In the genomic region with DNA sequence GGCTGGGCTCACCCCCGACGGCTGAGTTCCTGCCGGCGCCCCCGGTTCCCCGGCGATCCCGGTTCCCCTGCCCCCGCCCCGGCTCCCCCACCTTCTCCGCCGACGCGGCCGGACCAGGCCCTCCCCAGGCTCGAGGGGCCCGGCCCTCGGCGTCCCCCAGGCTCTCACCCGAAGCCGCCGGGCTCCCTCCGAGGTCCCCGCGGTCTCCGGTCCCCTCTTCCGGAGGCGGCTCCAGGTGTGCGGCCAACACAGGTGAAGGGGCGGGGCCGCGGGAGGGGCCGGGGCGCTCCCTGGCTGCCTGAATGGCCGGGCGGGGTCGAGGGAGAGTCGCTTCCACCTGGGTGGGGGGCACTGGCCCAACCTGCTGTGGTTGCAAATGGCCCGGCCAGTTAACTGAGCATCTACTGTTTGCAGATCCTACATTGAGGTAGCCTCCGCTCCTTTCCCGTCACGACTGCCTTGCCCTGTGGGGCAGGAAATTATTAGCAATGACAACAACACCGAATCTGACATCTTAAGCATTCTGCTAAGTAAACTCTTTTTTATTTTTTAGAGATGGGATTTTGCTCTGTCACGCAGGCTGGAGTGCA, we compare ENCODE assay signal across 12 cellular contexts. TPM values are rescaled to one million over a fixed set of nuclear protein-coding genes. Genes with fewer than 3 reads are reported as not detected.
DNase-seq lines count a peak whose midpoint lies in the region; ATAC-seq and TF ChIP-seq lines count a peak whose summit lies in the region.
"Had no signal": no experiment of that assay in that cellular context is flagged by ENCODE, and none has a peak within 500 bp of the region (broad histone marks: within the 10 kb centered on the region; RNA-seq: fewer than 3 reads in every experiment).

A gene with protein sequence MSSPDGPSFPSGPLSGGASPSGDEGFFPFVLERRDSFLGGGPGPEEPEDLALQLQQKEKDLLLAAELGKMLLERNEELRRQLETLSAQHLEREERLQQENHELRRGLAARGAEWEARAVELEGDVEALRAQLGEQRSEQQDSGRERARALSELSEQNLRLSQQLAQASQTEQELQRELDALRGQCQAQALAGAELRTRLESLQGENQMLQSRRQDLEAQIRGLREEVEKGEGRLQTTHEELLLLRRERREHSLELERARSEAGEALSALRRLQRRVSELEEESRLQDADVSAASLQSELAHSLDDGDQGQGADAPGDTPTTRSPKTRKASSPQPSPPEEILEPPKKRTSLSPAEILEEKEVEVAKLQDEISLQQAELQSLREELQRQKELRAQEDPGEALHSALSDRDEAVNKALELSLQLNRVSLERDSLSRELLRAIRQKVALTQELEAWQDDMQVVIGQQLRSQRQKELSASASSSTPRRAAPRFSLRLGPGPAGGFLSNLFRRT (minus strand): TSS at position 219 of the 590 bp plus-strand sequence. CDS start 1,448 bp downstream, outside the sequence.

- no peaks in the 10 kb centered on the region for H3K36me3 Mint-ChIP-seq in CD4-positive, alpha-beta T cell (ENCODE audit: low read depth)
- H3K36me3 Mint-ChIP-seq in effector memory CD8-positive, alpha-beta T cell (ENCODE audit: insufficient read depth) = no peaks in the 10 kb centered on the region
- H3K36me3 Mint-ChIP-seq in naive thymus-derived CD4-positive, alpha-beta T cell = no peaks in the 10 kb centered on the region

- no peak within 1 kb of the TSS for H3K27ac Mint-ChIP-seq in CD4-positive, alpha-beta T cell
- no peak within 1 kb of the TSS for H3K27ac Mint-ChIP-seq in effector memory CD8-positive, alpha-beta T cell
- peak within 1 kb of the TSS in 4 of 9 donors; percentile 29 to 85 (median 58) for H3K27ac Mint-ChIP-seq in naive thymus-derived CD4-positive, alpha-beta T cell

- ATAC-seq in CD4-positive, alpha-beta T cell (ENCODE audit: poor library complexity) = no peak
- peak; percentile 24 for ATAC-seq in effector memory CD8-positive, alpha-beta T cell (replicated peaks)
- ATAC-seq in naive thymus-derived CD4-positive, alpha-beta T cell = no peak
- no peak for ATAC-seq in HG03159 (IDR thresholded peaks at IDR 0.05; ENCODE audit: unreplicated experiment)
- ATAC-seq in GM21367 (IDR thresholded peaks at IDR 0.05; ENCODE audit: unreplicated experiment) = no peak

- H3K4me3 ChIP-seq in naive thymus-derived CD4-positive, alpha-beta T cell (ENCODE audit: low read length) = no peak within 1 kb of the TSS
- H3K4me3 ChIP-seq: adrenal gland had no signal

- no peaks in the 10 kb centered on the region for H3K9me3 Mint-ChIP-seq in CD4-positive, alpha-beta T cell
- H3K9me3 Mint-ChIP-seq in effector memory CD8-positive, alpha-beta T cell = no peaks in the 10 kb centered on the region
- H3K9me3 Mint-ChIP-seq in naive thymus-derived CD4-positive, alpha-beta T cell = no peaks in the 10 kb centered on the region

- H3K36me3 ChIP-seq in naive thymus-derived CD4-positive, alpha-beta T cell (ENCODE audit: control insufficient read depth in 2 of 3, insufficient read depth in 3 of 3, low read length in 3 of 3) = no peaks in the 10 kb centered on the region
- H3K36me3 ChIP-seq: adrenal gland had no signal

- in situ Hi-C loops in GM13977 (cut with MboI; ENCODE audit: low pct_unique_long_range_greater_than_20kb, low sequenced_read_pairs, unreplicated experiment) = no loop called here

- POLR2A ChIA-PET in CD4-positive, alpha-beta T cell (lab: Charles Lee) = interaction anchor here (0.6 kb wide), 1 partner anchor 22 kb away, joined by 4 read pairs; no protein-coding TSS in a partner anchor
- POLR2A ChIA-PET in naive thymus-derived CD4-positive, alpha-beta T cell (lab: Charles Lee) = interaction anchor here (1.3 to 1.6 kb wide), 3 partner anchors 11 to 56 kb away, joined by 3 to 7 read pairs (median 5); no protein-coding TSS in a partner anchor

- peaks cover 13% of the 10 kb centered on the region for H3K4me1 Mint-ChIP-seq in CD4-positive, alpha-beta T cell (ENCODE audit: low read depth)
- peaks cover 11 to 19% of the 10 kb centered on the region in 2 donors for H3K4me1 Mint-ChIP-seq in effector memory CD8-positive, alpha-beta T cell (ENCODE audit: low read depth in 2 of 2)
- H3K4me1 Mint-ChIP-seq in naive thymus-derived CD4-positive, alpha-beta T cell = peaks cover 0 to 19% (median 9%) of the 10 kb centered on the region in 7 donors

- H3K4me1 ChIP-seq in naive thymus-derived CD4-positive, alpha-beta T cell (ENCODE audit: control insufficient read depth in 2 of 2, insufficient read depth in 2 of 2, low read length in 2 of 2) = peaks cover 0 to 6% of the 10 kb centered on the region in 2 donors
- H3K4me1 ChIP-seq: adrenal gland had no signal

- H3K4me3 Mint-ChIP-seq in CD4-positive, alpha-beta T cell = peak within 1 kb of the TSS; percentile 37
- H3K4me3 Mint-ChIP-seq in effector memory CD8-positive, alpha-beta T cell = peak within 1 kb of the TSS; percentile 51 to 68
- H3K4me3 Mint-ChIP-seq in naive thymus-derived CD4-positive, alpha-beta T cell = peak within 1 kb of the TSS; percentile 20 to 77 (median 52)

- peaks cover 82% of the 10 kb centered on the region for H3K27me3 ChIP-seq in CD4-positive, alpha-beta T cell (ENCODE audit: control insufficient read depth, insufficient read depth, low read length)
- H3K27me3 ChIP-seq in naive thymus-derived CD4-positive, alpha-beta T cell (ENCODE audit: control insufficient read depth in 2 of 2, insufficient read depth in 2 of 2, low read length in 2 of 2) = peaks cover 18 to 39% of the 10 kb centered on the region in 2 donors

- peaks cover 83% of the 10 kb centered on the region for H3K27me3 Mint-ChIP-seq in CD4-positive, alpha-beta T cell
- peaks cover 72 to 94% of the 10 kb centered on the region in 2 donors for H3K27me3 Mint-ChIP-seq in effector memory CD8-positive, alpha-beta T cell
- peaks cover 65 to 81% (median 68%) of the 10 kb centered on the region in 5 donors for H3K27me3 Mint-ChIP-seq in naive thymus-derived CD4-positive, alpha-beta T cell

- TF ChIP-seq CTCF in CD4-positive, alpha-beta T cell (IDR thresholded peaks at IDR 0.05) = no peak
- TF ChIP-seq CTCF in GM13977 (IDR thresholded peaks at IDR 0.05; ENCODE audit: extremely low read depth, insufficient read depth, missing control alignments) = no peak

- no peaks in the 10 kb centered on the region for H3K9me3 ChIP-seq in CD4-positive, alpha-beta T cell (ENCODE audit: control insufficient read depth, low read length)
- no peaks in the 10 kb centered on the region for H3K9me3 ChIP-seq in naive thymus-derived CD4-positive, alpha-beta T cell (ENCODE audit: control insufficient read depth in 2 of 3, low read length in 3 of 3)
- H3K9me3 ChIP-seq: adrenal gland had no signal

- CTCF ChIA-PET in CD4-positive, alpha-beta T cell (lab: Charles Lee) = interaction anchor here (0.7 kb wide), 1 partner anchor 536 kb away, joined by 3 read pairs; no protein-coding TSS in a partner anchor
- CTCF ChIA-PET in naive thymus-derived CD4-positive, alpha-beta T cell (lab: Charles Lee) = interaction anchor here (0.7 kb wide), 1 partner anchor 31 kb away, joined by 3 read pairs; no protein-coding TSS in a partner anchor

- intact Hi-C loops in CD4-positive, alpha-beta T cell (cut with DNase I, micrococcal nuclease) = no loop called here
- intact Hi-C loops in naive thymus-derived CD4-positive, alpha-beta T cell (cut with micrococcal nuclease) = no loop called here

- H3K27ac ChIP-seq in CD4-positive, alpha-beta T cell (ENCODE audit: low read depth, low read length) = no peak within 1 kb of the TSS
- H3K27ac ChIP-seq in naive thymus-derived CD4-positive, alpha-beta T cell (ENCODE audit: low read depth, low read length) = no peak within 1 kb of the TSS
- H3K27ac ChIP-seq: adrenal gland had no signal

- no peak for DNase-seq in CD4-positive, alpha-beta T cell
- peak; percentile 51 for DNase-seq in HT-29 (ENCODE audit: low spot score)
- DNase-seq in effector memory CD8-positive, alpha-beta T cell = no peak
- DNase-seq in naive thymus-derived CD4-positive, alpha-beta T cell = no peak
- no peak for DNase-seq in SKM-1 (lab: John Stamatoyannopoulos, UW; ENCODE audit: unreplicated experiment)
- no peak for DNase-seq in GM13977 (ENCODE audit: low spot score)
- DNase-seq: KBM-7; stimulated activated CD4-positive, alpha-beta T cell treated with anti-CD3 and anti-CD28 coated beads, Interleukin-4, amount 100 ng/mL, for 4 hours had no signal

RNA-seq across cellular contexts. Expression of the gene that starts here (rescaled TPM):
- total RNA-seq in CD4-positive, alpha-beta T cell = not detected
- 40.5 and 50.1 TPM in 2 replicates for total RNA-seq in HT-29 (2014; rRNA removed; shearing (Covaris generic))
- 1 to 10 TPM in 1 of 5 experiments, not detected in 4; 1.0 TPM for total RNA-seq in naive thymus-derived CD4-positive, alpha-beta T cell
- not detected for polyA plus RNA-seq in naive thymus-derived CD4-positive, alpha-beta T cell
- total RNA-seq: fibroblast of lung had no signal
- polyA plus RNA-seq: fibroblast of lung had no signal

Comparison
In these comparisons a context has a peak if more than half of its experiments do, and no peak if none do; other contexts are left out.
1. RNA of the gene that starts here (total RNA-seq): 40.5 to 50.1 TPM in HT-29; 1.0 TPM in naive thymus-derived CD4-positive, alpha-beta T cell and not detected in CD4-positive, alpha-beta T cell; every median in the first group is over 10 times any median in the second.
2. Peak in every context shown above with its lines, with median percentiles within 50 percentile points of each other: H3K4me3 Mint-ChIP-seq.